ENCODE assay signal across 19 cellular contexts in genomic region chr12:7835116-7835515, GRCh38. TPM values are rescaled to one million over a fixed set of nuclear protein-coding genes. Genes with fewer than 3 reads are reported as not detected.
A peak's percentile ranks its signal among the peaks of the same experiment; 100 is the strongest.
DNase-seq lines count a peak whose midpoint lies in the region; ATAC-seq and TF ChIP-seq lines count a peak whose summit lies in the region.
"Had no signal": no experiment of that assay in that cellular context is flagged by ENCODE, and none has a peak within 500 bp of the region (broad histone marks: within the 10 kb centered on the region; RNA-seq: fewer than 3 reads in every experiment).

No MANE protein-coding gene starts in this region.

- H3K9me2 ChIP-seq in PC-9 (ENCODE audit: insufficient read depth) = no peaks in the 10 kb centered on the region

- peak overlapping the region; percentile 76 to 90 (median 83) for H3K27ac Mint-ChIP-seq in CD14-positive monocyte
- peak overlapping the region; percentile 48 for H3K27ac Mint-ChIP-seq in endothelial cell (ENCODE audit: unreplicated experiment)
- H3K27ac Mint-ChIP-seq: CD4-positive, CD25-positive, alpha-beta regulatory T cell had no signal

- peaks cover 28% of the 10 kb centered on the region for H3K79me1 ChIP-seq in trophoblast cell (ENCODE audit: low read length)

- H3K4me3 ChIP-seq in PC-9 (no peak overlapping the region; the same call in 1 of the 2 replicates), trophoblast cell (ENCODE audit: low read depth, low read length) (no peak overlapping the region), H7 (ENCODE audit: insufficient read depth, low read depth, low read length) (no peak overlapping the region)
- H3K4me3 ChIP-seq: BLaER1, GM12878, K562 had no signal

- no peak overlapping the region for H3K18ac ChIP-seq in trophoblast cell (ENCODE audit: low read length)

- CTCF ChIA-PET in PC-9 (lab: Charles Lee) = interaction anchor here (0.6 to 0.9 kb wide), 3 partner anchors 98 to 709 kb away, joined by 3 to 5 read pairs (median 3); no protein-coding TSS in a partner anchor

- H4K91ac ChIP-seq in trophoblast cell (ENCODE audit: low read depth, low read length) = peak overlapping the region; percentile 38

- H4K8ac ChIP-seq in trophoblast cell (ENCODE audit: low read depth, low read length) = peak overlapping the region; percentile 9

- H2AK5ac ChIP-seq in trophoblast cell (ENCODE audit: low read length) = no peak overlapping the region

- H3K4ac ChIP-seq in trophoblast cell (ENCODE audit: low read depth, low read length) = no peak overlapping the region

- H4K20me1 ChIP-seq in PC-9 (ENCODE audit: insufficient read depth) = no peaks in the 10 kb centered on the region
- H4K20me1 ChIP-seq: BLaER1 had no signal

- intact Hi-C loops in CD14-positive monocyte (cut with micrococcal nuclease) = no loop called here
- intact Hi-C loops in PC-9 (cut with micrococcal nuclease; ENCODE audit: unreplicated experiment) = no loop called here

- H2AFZ ChIP-seq in PC-9 (peak overlapping the region; percentile 17; the same call in 1 of the 2 replicates), trophoblast cell (ENCODE audit: insufficient read depth, low read length, poor library complexity) (no peak overlapping the region)

- ATAC-seq in GM21381 (IDR thresholded peaks at IDR 0.05; ENCODE audit: unreplicated experiment) = no peak
- ATAC-seq in HG03108 (IDR thresholded peaks at IDR 0.05; ENCODE audit: unreplicated experiment) = no peak
- ATAC-seq: GM12878, K562 had no signal

- no peak overlapping the region for H3K14ac ChIP-seq in trophoblast cell (ENCODE audit: low read length)

- H3K36me3 ChIP-seq in PC-9 (ENCODE audit: low read depth) (no peaks in the 10 kb centered on the region), trophoblast cell (ENCODE audit: control insufficient read depth in 1 of 2, insufficient read depth in 2 of 2, low read length in 2 of 2) (no peaks in the 10 kb centered on the region), H7 (replicated peaks; ENCODE audit: control insufficient read depth, insufficient read depth, low read length) (no peaks in the 10 kb centered on the region)
- H3K36me3 ChIP-seq: BLaER1 had no signal

- TF ChIP-seq CTCF in CD14-positive monocyte (IDR thresholded peaks at IDR 0.05) (no peak), PC-9 (conservative IDR thresholded peaks at IDR 0.05) (no peak), endothelial cell (IDR thresholded peaks at IDR 0.05; ENCODE audit: unreplicated experiment) (no peak)

- H4K12ac ChIP-seq in trophoblast cell (ENCODE audit: low read depth, low read length) = no peak overlapping the region

- peak overlapping the region; percentile 7; the same call in 1 of the 2 replicates for H3K27ac ChIP-seq in PC-9
- peak overlapping the region; percentile 89 for H3K27ac ChIP-seq in trophoblast cell (ENCODE audit: low read depth, low read length)
- H3K27ac ChIP-seq: BLaER1, HL-60 had no signal

- H2BK120ac ChIP-seq in trophoblast cell (ENCODE audit: insufficient read depth, low read length, poor library complexity) = no peak overlapping the region

- WGBS in trophoblast cell (ENCODE audit: extremely low coverage, insufficient coverage, insufficient read length) = no CpG with 5 or more reads among the region's 9 CpGs

- H3K36me3 Mint-ChIP-seq in CD14-positive monocyte (no peaks in the 10 kb centered on the region), endothelial cell (ENCODE audit: low read depth, unreplicated experiment) (no peaks in the 10 kb centered on the region)
- H3K36me3 Mint-ChIP-seq: CD4-positive, CD25-positive, alpha-beta regulatory T cell had no signal

- no peak overlapping the region for H3K9ac ChIP-seq in trophoblast cell (ENCODE audit: low read length)
- H3K9ac ChIP-seq: BLaER1 had no signal

- H3K4me2 ChIP-seq in PC-9 (peak overlapping the region; percentile 33), trophoblast cell (ENCODE audit: low read length) (no peak overlapping the region)
- H3K4me2 ChIP-seq: BLaER1 had no signal

- no peaks in the 10 kb centered on the region for H3K9me3 ChIP-seq in PC-9 (ENCODE audit: insufficient read depth, low read depth)
- no peaks in the 10 kb centered on the region for H3K9me3 ChIP-seq in trophoblast cell (ENCODE audit: insufficient read depth, low read depth, low read length)
- H3K9me3 ChIP-seq: BLaER1 had no signal

- DNase-seq in CD14-positive monocyte (ENCODE audit: low spot score) (no peak), PC-9 (no peak), endothelial cell (ENCODE audit: low spot score) (no peak), trophoblast cell (no peak), H7 (no peak), kidney glomerular epithelial cell (lab: John Stamatoyannopoulos, UW) (no peak)
- DNase-seq: 8988T; AML-193; Calu3; CD4-positive, CD25-positive, alpha-beta regulatory T cell; DMS 273 treated with DMSO at 0.1 percent for 48 hours had no signal

- H3K4me3 Mint-ChIP-seq in CD14-positive monocyte (no peak overlapping the region), endothelial cell (ENCODE audit: unreplicated experiment) (no peak overlapping the region)
- H3K4me3 Mint-ChIP-seq: CD4-positive, CD25-positive, alpha-beta regulatory T cell had no signal

- no peak overlapping the region for H2BK5ac ChIP-seq in trophoblast cell (ENCODE audit: low read depth, low read length, poor library complexity)

- H3K9me3 Mint-ChIP-seq in CD14-positive monocyte (no peaks in the 10 kb centered on the region), endothelial cell (ENCODE audit: unreplicated experiment) (no peaks in the 10 kb centered on the region)
- H3K9me3 Mint-ChIP-seq: CD4-positive, CD25-positive, alpha-beta regulatory T cell had no signal

- no TSS peak for BruUV-seq in PC-9 (replicated peaks; lab: Mats Ljungman, UMichigan)

- peaks cover 44% of the 10 kb centered on the region for H3K4me1 Mint-ChIP-seq in CD14-positive monocyte
- H3K4me1 Mint-ChIP-seq in endothelial cell (ENCODE audit: unreplicated experiment) = peaks cover 13% of the 10 kb centered on the region

- H3K4me1 ChIP-seq in PC-9 (replicated peaks; ENCODE audit: insufficient read depth) = peaks cover 17% of the 10 kb centered on the region
- peaks cover 16 to 19% of the 10 kb centered on the region in 2 experiments for H3K4me1 ChIP-seq in trophoblast cell (ENCODE audit: control insufficient read depth in 1 of 2, insufficient read depth in 2 of 2, low read length in 2 of 2)

- H3F3A ChIP-seq in PC-9 (ENCODE audit: insufficient read depth, low read depth) = peaks cover 7% of the 10 kb centered on the region; the same call in 1 of the 2 replicates

- no peak overlapping the region for H3K23ac ChIP-seq in trophoblast cell (ENCODE audit: low read length)

- POLR2A ChIA-PET in PC-9 (lab: Charles Lee; ENCODE audit: unreplicated experiment) = interaction anchor here (0.7 kb wide), 1 partner anchor 192 kb away, joined by 3 read pairs; no protein-coding TSS in a partner anchor

- H3K27me3 Mint-ChIP-seq in CD14-positive monocyte (ENCODE audit: low read depth in 3 of 3) (peaks cover 0 to 3% (median 2%) of the 10 kb centered on the region in 3 donors), endothelial cell (ENCODE audit: unreplicated experiment) (no peaks in the 10 kb centered on the region)

- no peak overlapping the region for H2BK12ac ChIP-seq in trophoblast cell (ENCODE audit: low read length)

- H3K79me2 ChIP-seq in PC-9 (ENCODE audit: low read depth) = no peaks in the 10 kb centered on the region
- H3K79me2 ChIP-seq in trophoblast cell (ENCODE audit: control insufficient read depth, insufficient read depth, low read length, poor library complexity) = peaks cover 5% of the 10 kb centered on the region

- H3K27me3 ChIP-seq in PC-9 (ENCODE audit: insufficient read depth, low read depth) (no peaks in the 10 kb centered on the region), trophoblast cell (ENCODE audit: insufficient read depth, low read length) (no peaks in the 10 kb centered on the region), H7 (ENCODE audit: control insufficient read depth, insufficient read depth, low read length) (no peaks in the 10 kb centered on the region)
- H3K27me3 ChIP-seq: BLaER1 had no signal

RNA-seq across cellular contexts. Expression of gene SLC2A14, which starts 37.6 kb away (rescaled TPM):
- 1 to 10 TPM in 1 of 2 donors, under 1 TPM in 1; 0.29 to 3.1 TPM for polyA plus RNA-seq in CD14-positive monocyte
- total RNA-seq in PC-9 (2021) (0.13 TPM in 1 of 2 replicates, not detected in the other), endothelial cell (ENCODE audit: unreplicated experiment) (0.64 TPM)
- polyA plus RNA-seq in trophoblast cell (2013) = 17.6 TPM in 2 replicates
- 1.4 and 1.7 TPM in 2 replicates for total RNA-seq in H7 (2014; rRNA removed; shearing (Covaris generic))
- total RNA-seq: Calu3, Daoy had no signal

RNA-seq across cellular contexts. Expression of gene NANOG, which starts 45.9 kb away (rescaled TPM):
- not detected for polyA plus RNA-seq in CD14-positive monocyte
- total RNA-seq in PC-9 (2021) = not detected in 2 replicates
- total RNA-seq in endothelial cell (ENCODE audit: unreplicated experiment) = 4.5 TPM
- polyA plus RNA-seq in trophoblast cell (2013) = 0.04 and 0.05 TPM in 2 replicates
- total RNA-seq in H7 (2014; rRNA removed; shearing (Covaris generic)) = 147 and 178 TPM in 2 replicates
- total RNA-seq: Calu3; CD4-positive, CD25-positive, alpha-beta regulatory T cell; Daoy; H4 had no signal
- polyA plus RNA-seq: CD4-positive, CD25-positive, alpha-beta regulatory T cell; GM12878; K562 had no signal

Comparison
In these comparisons a context has a peak if more than half of its experiments do, and no peak if none do; other contexts are left out.
1. RNA of gene NANOG, which starts 45.9 kb away (total RNA-seq): 147 to 178 TPM in H7; 4.5 TPM in endothelial cell (single experiment) and not detected in PC-9; every median in the first group is over 10 times any median in the second.